11 cellular contexts compared by ENCODE assay signal in genomic region chr10:44382131-44382858, GRCh38. TPM values are rescaled to one million over a fixed set of nuclear protein-coding genes. Genes with fewer than 3 reads are reported as not detected.
A peak's percentile ranks its signal among the peaks of the same experiment; 100 is the strongest.
DNase-seq lines count a peak whose midpoint lies in the region; ATAC-seq, FAIRE-seq and TF ChIP-seq lines count a peak whose summit lies in the region.
"Had no signal": no experiment of that assay in that cellular context is flagged by ENCODE, and none has a peak within 500 bp of the region (broad histone marks: within the 10 kb centered on the region; RNA-seq: fewer than 3 reads in every experiment).

No MANE protein-coding gene starts in this region.

- no peak overlapping the region for H3K4me3 Mint-ChIP-seq in progenitor cell of endocrine pancreas (ENCODE audit: low read depth)
- H3K4me3 Mint-ChIP-seq: CD8-positive, alpha-beta memory T cell had no signal

- no peak for FAIRE-seq in HTR-8/SVneo (lab: Jason Lieb, UNC)

- peak overlapping the region; percentile 75 to 84 (median 83) for H3K27ac ChIP-seq in body of pancreas

- no peaks in the 10 kb centered on the region for H3K36me3 Mint-ChIP-seq in progenitor cell of endocrine pancreas (ENCODE audit: insufficient read depth)
- H3K36me3 Mint-ChIP-seq: CD8-positive, alpha-beta memory T cell had no signal

- no peaks in the 10 kb centered on the region for H3K9me3 Mint-ChIP-seq in progenitor cell of endocrine pancreas (ENCODE audit: low read depth)
- H3K9me3 Mint-ChIP-seq: CD8-positive, alpha-beta memory T cell had no signal

- H3K4me1 Mint-ChIP-seq in progenitor cell of endocrine pancreas (ENCODE audit: low read depth): peaks cover 10% of the 10 kb centered on the region

- 32 to 38% methylated on average over 5 to 10 of the region's 10 CpGs for WGBS in body of pancreas, 2 donors

- H3K4me3 ChIP-seq in body of pancreas (peak overlapping the region in 1 of 2 donors; percentile 68), skeletal muscle cell (ENCODE audit: low read depth, low read length) (peak overlapping the region; percentile 63)

- no peak overlapping the region for H3K27ac Mint-ChIP-seq in progenitor cell of endocrine pancreas
- H3K27ac Mint-ChIP-seq: CD8-positive, alpha-beta memory T cell had no signal

- DNase-seq in GM03348 (ENCODE audit: low spot score) (peak; percentile 68), body of pancreas (peak in 2 of 4 donors; percentile 21 to 36), iPS-NIHi7 (ENCODE audit: extremely low spot score) (peak; percentile 65), skeletal muscle cell (ENCODE audit: low read depth) (no peak), progenitor cell of endocrine pancreas (ENCODE audit: low spot score, unreplicated experiment) (no peak), HTR-8/SVneo (ENCODE audit: insufficient read length, low spot score) (no peak)
- no peak for DNase-seq in activated CD4-positive, alpha-beta T cell treated with anti-CD3 and anti-CD28 coated beads for 4 hours
- DNase-seq: CD8-positive, alpha-beta memory T cell; cortex of kidney; NCI-H1930 had no signal

- H3K4me1 ChIP-seq in body of pancreas: peaks cover 63% of the 10 kb centered on the region

- no peak for TF ChIP-seq POLR2A in body of pancreas (IDR thresholded peaks at IDR 0.05)

- no peaks in the 10 kb centered on the region for H3K27me3 ChIP-seq in body of pancreas

- TF ChIP-seq CTCF in body of pancreas (IDR thresholded peaks at IDR 0.05) (no peak), progenitor cell of endocrine pancreas (IDR thresholded peaks at IDR 0.05; ENCODE audit: unreplicated experiment) (no peak)

- no peaks in the 10 kb centered on the region for H3K9me3 ChIP-seq in body of pancreas

- intact Hi-C loops in body of pancreas (cut with DNase I): loop anchor here (10.0 kb wide), 1 partner anchor 67 kb away; no protein-coding TSS in a partner anchor

- H3K36me3 ChIP-seq in body of pancreas (replicated peaks in 1 of 2; ENCODE audit: insufficient read depth in 1 of 2, low read depth in 2 of 2): no peaks in the 10 kb centered on the region

- H3K27me3 Mint-ChIP-seq in progenitor cell of endocrine pancreas: peaks cover 75% of the 10 kb centered on the region

- ATAC-seq in body of pancreas (no peak), GM21381 (IDR thresholded peaks at IDR 0.05; ENCODE audit: unreplicated experiment) (no peak)

RNA-seq across cellular contexts. Expression of gene CXCL12, which starts 2.6 kb away (rescaled TPM):
- total RNA-seq in body of pancreas (100 to 1,000 TPM in 1 of 2 donors, 10 to 100 TPM in 1; 93.7 to 158 TPM), progenitor cell of endocrine pancreas (4.2 and 4.6 TPM in 2 replicates)
- total RNA-seq: CD8-positive, alpha-beta memory T cell had no signal

Comparison
In these comparisons a context has a peak if more than half of its experiments do, and no peak if none do; other contexts are left out.
1. DNase-seq: peak in GM03348 (single experiment) and iPS-NIHi7 (single experiment); none in skeletal muscle cell (single experiment), activated CD4-positive, alpha-beta T cell treated with anti-CD3 and anti-CD28 coated beads for 4 hours (0 of 2), progenitor cell of endocrine pancreas (single experiment) and HTR-8/SVneo (single experiment).
2. RNA of gene CXCL12, which starts 2.6 kb away (total RNA-seq): 93.7 to 158 TPM in body of pancreas; 4.2 to 4.6 TPM in progenitor cell of endocrine pancreas; every median in the first group is over 10 times any median in the second.